Comparison of ENCODE assay signal across 1 cellular context in the genomic region with DNA sequence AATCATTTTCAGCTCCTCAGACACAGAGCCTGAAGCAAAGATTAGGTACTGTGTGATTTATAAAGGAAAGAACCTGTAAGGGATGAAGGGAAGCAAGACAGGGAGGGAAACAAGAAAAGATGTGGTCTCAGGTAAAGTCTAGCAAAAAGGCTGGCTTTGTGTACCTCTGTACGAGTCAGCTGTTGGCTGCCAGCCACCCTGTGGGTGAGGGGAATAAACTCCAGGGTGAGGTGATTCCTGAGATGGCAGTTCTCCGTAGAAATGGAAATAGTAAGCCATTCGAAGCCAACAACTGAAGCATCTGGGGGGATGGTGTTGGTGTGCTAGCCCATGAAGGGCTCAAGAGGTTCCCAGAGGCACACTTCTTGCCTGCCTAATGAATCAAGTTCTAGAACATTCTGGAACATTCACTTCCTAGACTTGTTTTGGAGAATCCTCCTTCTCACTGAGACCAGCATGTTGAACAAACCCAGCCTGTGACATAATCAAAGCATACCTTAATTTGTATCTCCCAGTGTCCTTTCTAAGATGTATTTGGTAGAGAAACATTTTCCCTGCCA.
TF ChIP-seq lines count a peak whose summit lies in the region.

No MANE protein-coding gene starts in this region.

TF ChIP-seq in GM23338, 12 proteins besides CTCF, POLR2A, EP300 and RAD21:
- TF ChIP-seq, protein P1, sequence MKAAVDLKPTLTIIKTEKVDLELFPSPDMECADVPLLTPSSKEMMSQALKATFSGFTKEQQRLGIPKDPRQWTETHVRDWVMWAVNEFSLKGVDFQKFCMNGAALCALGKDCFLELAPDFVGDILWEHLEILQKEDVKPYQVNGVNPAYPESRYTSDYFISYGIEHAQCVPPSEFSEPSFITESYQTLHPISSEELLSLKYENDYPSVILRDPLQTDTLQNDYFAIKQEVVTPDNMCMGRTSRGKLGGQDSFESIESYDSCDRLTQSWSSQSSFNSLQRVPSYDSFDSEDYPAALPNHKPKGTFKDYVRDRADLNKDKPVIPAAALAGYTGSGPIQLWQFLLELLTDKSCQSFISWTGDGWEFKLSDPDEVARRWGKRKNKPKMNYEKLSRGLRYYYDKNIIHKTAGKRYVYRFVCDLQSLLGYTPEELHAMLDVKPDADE (IDR thresholded peaks at IDR 0.05) = no peak
- TF ChIP-seq EZH2 (IDR thresholded peaks at IDR 0.05; ENCODE audit: low read depth, unreplicated experiment) (no peak), POLR2AphosphoS5 (IDR thresholded peaks at IDR 0.05; ENCODE audit: low read depth) (no peak), CREB1 (CRISPR knock-in tag; IDR thresholded peaks at IDR 0.05; ENCODE audit: low read depth) (no peak), ZNF114 (CRISPR knock-in tag; IDR thresholded peaks at IDR 0.05) (no peak), EZH2phosphoT487 (IDR thresholded peaks at IDR 0.05; ENCODE audit: unreplicated experiment) (no peak), ZNF331 (CRISPR knock-in tag; IDR thresholded peaks at IDR 0.05; ENCODE audit: low read depth) (no peak), JUNB (IDR thresholded peaks at IDR 0.05; ENCODE audit: unreplicated experiment) (no peak), STAT1 (IDR thresholded peaks at IDR 0.05; ENCODE audit: unreplicated experiment) (no peak), NANOG (IDR thresholded peaks at IDR 0.05; ENCODE audit: borderline replicate concordance) (no peak)
- TF ChIP-seq, protein P2, sequence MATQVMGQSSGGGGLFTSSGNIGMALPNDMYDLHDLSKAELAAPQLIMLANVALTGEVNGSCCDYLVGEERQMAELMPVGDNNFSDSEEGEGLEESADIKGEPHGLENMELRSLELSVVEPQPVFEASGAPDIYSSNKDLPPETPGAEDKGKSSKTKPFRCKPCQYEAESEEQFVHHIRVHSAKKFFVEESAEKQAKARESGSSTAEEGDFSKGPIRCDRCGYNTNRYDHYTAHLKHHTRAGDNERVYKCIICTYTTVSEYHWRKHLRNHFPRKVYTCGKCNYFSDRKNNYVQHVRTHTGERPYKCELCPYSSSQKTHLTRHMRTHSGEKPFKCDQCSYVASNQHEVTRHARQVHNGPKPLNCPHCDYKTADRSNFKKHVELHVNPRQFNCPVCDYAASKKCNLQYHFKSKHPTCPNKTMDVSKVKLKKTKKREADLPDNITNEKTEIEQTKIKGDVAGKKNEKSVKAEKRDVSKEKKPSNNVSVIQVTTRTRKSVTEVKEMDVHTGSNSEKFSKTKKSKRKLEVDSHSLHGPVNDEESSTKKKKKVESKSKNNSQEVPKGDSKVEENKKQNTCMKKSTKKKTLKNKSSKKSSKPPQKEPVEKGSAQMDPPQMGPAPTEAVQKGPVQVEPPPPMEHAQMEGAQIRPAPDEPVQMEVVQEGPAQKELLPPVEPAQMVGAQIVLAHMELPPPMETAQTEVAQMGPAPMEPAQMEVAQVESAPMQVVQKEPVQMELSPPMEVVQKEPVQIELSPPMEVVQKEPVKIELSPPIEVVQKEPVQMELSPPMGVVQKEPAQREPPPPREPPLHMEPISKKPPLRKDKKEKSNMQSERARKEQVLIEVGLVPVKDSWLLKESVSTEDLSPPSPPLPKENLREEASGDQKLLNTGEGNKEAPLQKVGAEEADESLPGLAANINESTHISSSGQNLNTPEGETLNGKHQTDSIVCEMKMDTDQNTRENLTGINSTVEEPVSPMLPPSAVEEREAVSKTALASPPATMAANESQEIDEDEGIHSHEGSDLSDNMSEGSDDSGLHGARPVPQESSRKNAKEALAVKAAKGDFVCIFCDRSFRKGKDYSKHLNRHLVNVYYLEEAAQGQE (IDR thresholded peaks at IDR 0.05; ENCODE audit: unreplicated experiment) = no peak
- TF ChIP-seq, protein P3, sequence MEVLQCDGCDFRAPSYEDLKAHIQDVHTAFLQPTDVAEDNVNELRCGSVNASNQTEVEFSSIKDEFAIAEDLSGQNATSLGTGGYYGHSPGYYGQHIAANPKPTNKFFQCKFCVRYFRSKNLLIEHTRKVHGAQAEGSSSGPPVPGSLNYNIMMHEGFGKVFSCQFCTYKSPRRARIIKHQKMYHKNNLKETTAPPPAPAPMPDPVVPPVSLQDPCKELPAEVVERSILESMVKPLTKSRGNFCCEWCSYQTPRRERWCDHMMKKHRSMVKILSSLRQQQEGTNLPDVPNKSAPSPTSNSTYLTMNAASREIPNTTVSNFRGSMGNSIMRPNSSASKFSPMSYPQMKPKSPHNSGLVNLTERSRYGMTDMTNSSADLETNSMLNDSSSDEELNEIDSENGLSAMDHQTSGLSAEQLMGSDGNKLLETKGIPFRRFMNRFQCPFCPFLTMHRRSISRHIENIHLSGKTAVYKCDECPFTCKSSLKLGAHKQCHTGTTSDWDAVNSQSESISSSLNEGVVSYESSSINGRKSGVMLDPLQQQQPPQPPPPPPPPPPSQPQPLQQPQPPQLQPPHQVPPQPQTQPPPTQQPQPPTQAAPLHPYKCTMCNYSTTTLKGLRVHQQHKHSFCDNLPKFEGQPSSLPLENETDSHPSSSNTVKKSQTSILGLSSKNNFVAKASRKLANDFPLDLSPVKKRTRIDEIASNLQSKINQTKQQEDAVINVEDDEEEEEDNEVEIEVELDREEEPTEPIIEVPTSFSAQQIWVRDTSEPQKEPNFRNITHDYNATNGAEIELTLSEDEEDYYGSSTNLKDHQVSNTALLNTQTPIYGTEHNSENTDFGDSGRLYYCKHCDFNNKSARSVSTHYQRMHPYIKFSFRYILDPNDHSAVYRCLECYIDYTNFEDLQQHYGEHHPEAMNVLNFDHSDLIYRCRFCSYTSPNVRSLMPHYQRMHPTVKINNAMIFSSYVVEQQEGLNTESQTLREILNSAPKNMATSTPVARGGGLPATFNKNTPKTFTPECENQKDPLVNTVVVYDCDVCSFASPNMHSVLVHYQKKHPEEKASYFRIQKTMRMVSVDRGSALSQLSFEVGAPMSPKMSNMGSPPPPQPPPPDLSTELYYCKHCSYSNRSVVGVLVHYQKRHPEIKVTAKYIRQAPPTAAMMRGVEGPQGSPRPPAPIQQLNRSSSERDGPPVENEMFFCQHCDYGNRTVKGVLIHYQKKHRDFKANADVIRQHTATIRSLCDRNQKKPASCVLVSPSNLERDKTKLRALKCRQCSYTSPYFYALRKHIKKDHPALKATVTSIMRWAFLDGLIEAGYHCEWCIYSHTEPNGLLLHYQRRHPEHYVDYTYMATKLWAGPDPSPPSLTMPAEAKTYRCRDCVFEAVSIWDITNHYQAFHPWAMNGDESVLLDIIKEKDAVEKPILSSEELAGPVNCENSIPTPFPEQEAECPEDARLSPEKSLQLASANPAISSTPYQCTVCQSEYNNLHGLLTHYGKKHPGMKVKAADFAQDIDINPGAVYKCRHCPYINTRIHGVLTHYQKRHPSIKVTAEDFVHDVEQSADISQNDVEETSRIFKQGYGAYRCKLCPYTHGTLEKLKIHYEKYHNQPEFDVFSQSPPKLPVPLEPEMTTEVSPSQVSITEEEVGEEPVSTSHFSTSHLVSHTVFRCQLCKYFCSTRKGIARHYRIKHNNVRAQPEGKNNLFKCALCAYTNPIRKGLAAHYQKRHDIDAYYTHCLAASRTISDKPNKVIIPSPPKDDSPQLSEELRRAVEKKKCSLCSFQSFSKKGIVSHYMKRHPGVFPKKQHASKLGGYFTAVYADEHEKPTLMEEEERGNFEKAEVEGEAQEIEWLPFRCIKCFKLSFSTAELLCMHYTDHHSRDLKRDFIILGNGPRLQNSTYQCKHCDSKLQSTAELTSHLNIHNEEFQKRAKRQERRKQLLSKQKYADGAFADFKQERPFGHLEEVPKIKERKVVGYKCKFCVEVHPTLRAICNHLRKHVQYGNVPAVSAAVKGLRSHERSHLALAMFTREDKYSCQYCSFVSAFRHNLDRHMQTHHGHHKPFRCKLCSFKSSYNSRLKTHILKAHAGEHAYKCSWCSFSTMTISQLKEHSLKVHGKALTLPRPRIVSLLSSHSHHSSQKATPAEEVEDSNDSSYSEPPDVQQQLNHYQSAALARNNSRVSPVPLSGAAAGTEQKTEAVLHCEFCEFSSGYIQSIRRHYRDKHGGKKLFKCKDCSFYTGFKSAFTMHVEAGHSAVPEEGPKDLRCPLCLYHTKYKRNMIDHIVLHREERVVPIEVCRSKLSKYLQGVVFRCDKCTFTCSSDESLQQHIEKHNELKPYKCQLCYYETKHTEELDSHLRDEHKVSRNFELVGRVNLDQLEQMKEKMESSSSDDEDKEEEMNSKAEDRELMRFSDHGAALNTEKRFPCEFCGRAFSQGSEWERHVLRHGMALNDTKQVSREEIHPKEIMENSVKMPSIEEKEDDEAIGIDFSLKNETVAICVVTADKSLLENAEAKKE (CRISPR knock-in tag; IDR thresholded peaks at IDR 0.05) = no peak
